In the genomic region with DNA sequence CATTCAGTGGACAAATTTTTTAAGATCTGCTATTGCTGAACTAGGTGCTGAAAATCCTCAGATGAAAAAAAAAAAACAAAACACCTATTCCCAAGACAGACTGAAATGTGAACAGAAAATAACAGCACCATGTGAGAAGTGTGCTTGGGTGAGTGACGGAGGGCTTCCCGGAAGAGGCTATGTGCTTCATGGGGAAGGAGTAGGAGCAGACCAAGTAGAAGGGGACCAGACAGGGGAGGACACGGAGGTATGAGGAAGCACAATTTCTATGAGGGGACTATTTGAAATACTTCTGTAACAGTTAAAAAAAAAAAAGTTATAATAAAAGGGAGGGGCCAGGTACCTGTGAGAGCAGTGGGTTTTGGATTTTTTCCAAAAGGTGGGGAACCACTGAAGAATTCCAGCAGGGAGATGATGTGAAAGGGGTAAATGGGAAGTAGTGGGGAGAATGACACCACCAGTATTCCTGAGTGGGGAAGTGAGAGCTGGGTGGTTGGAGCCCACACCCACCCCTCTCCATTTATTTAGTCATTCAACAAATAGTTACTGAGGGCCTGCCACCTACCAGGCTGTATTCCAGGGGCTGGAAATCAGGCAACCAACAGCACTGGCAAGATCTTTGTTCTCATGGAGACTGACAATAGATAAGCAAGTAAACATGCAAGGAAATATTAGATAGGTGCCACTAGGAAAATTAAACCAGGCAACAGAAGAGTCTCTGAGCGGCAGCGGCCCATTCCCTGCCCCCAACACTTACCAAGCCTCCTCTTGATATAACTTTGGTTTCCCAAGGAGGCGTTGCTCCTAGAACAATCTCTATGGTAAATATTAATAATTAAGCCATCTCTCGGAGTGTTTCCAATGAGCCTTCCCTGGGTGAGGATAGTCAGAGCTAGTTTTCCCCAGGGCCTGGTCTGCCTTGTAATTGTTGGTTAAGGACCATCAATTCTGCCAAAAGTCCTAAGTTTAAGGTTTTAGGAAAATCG, we compare ENCODE assay signal across 1 cellular context.
TF ChIP-seq lines count a peak whose summit lies in the region.

No MANE protein-coding gene starts in this region.

TF ChIP-seq in WTC11, 78 proteins besides CTCF, POLR2A, EP300 and RAD21 (continued from another document):
- TF ChIP-seq ZNF281 (CRISPR knock-in tag; IDR thresholded peaks at IDR 0.05) (no peak), FOXP4 (CRISPR knock-in tag; IDR thresholded peaks at IDR 0.05) (no peak), ZNF232 (CRISPR knock-in tag; IDR thresholded peaks at IDR 0.05) (no peak), ZNF263 (CRISPR knock-in tag; IDR thresholded peaks at IDR 0.05; ENCODE audit: low read depth) (no peak), CDX4 (CRISPR knock-in tag; IDR thresholded peaks at IDR 0.05; ENCODE audit: borderline replicate concordance) (no peak), ZNF121 (CRISPR knock-in tag; IDR thresholded peaks at IDR 0.05) (no peak)
- TF ChIP-seq, protein P1, sequence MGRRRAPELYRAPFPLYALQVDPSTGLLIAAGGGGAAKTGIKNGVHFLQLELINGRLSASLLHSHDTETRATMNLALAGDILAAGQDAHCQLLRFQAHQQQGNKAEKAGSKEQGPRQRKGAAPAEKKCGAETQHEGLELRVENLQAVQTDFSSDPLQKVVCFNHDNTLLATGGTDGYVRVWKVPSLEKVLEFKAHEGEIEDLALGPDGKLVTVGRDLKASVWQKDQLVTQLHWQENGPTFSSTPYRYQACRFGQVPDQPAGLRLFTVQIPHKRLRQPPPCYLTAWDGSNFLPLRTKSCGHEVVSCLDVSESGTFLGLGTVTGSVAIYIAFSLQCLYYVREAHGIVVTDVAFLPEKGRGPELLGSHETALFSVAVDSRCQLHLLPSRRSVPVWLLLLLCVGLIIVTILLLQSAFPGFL (CRISPR knock-in tag; IDR thresholded peaks at IDR 0.05; ENCODE audit: borderline replicate concordance) = no peak
- TF ChIP-seq, protein P2, sequence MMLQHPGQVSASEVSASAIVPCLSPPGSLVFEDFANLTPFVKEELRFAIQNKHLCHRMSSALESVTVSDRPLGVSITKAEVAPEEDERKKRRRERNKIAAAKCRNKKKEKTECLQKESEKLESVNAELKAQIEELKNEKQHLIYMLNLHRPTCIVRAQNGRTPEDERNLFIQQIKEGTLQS (CRISPR knock-in tag; conservative IDR thresholded peaks at IDR 0.05) = no peak
